Comparison of ENCODE assay signal across 1 cellular context in genomic region chr17:68101992-68102758, GRCh38.
TF ChIP-seq lines count a peak whose summit lies in the region.

No MANE protein-coding gene starts in this region.

TF ChIP-seq in GM12878, 131 proteins besides CTCF, POLR2A, EP300 and RAD21 (continued from another document):
- TF ChIP-seq REST (IDR thresholded peaks at IDR 0.05; ENCODE audit: low read depth, low read length) (no peak), MEF2A (IDR thresholded peaks at IDR 0.05; ENCODE audit: insufficient read depth, low read depth, low read length) (no peak), ZNF687 (IDR thresholded peaks at IDR 0.05) (no peak), BMI1 (IDR thresholded peaks at IDR 0.05; ENCODE audit: borderline replicate concordance) (no peak), POLR2AphosphoS5 (IDR thresholded peaks at IDR 0.05; ENCODE audit: low read length) (no peak), SREBF2 (IDR thresholded peaks at IDR 0.05; ENCODE audit: low read length) (no peak), SKIL (IDR thresholded peaks at IDR 0.05; ENCODE audit: low read depth, poor library complexity, severe bottlenecking) (no peak), WRNIP1 (IDR thresholded peaks at IDR 0.05; ENCODE audit: borderline replicate concordance, low read depth, low read length) (no peak), CREM (IDR thresholded peaks at IDR 0.05; ENCODE audit: low read depth) (no peak)
